13 cellular contexts compared by ENCODE assay signal in the genomic region with DNA sequence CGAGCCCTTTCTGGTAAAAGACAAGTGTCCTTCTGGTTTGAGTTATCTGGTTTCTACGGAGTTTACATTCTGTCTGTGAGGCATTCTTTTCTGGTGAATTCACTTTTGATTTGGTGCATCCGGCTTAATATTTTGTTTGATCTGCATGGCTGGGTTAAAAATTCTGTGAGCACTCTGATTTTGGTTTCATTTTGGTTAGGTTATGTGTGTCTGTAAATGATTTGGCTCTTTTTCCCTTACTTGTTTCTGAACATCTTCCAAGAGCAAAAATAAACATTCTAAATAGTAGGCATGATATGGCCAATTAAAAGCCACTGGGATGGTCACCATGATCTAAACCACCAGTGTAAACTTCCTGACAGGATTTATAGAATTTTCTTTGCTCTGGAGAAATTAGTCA.
DNase-seq lines count a peak whose midpoint lies in the region; ATAC-seq and TF ChIP-seq lines count a peak whose summit lies in the region.
"Had no signal": no experiment of that assay in that cellular context is flagged by ENCODE, and none has a peak within 500 bp of the region (broad histone marks: within the 10 kb centered on the region; RNA-seq: fewer than 3 reads in every experiment).

No MANE protein-coding gene starts in this region.

- TF ChIP-seq CTCF in AG04449 (IDR thresholded peaks at IDR 0.05; ENCODE audit: insufficient read depth, low read length, missing control alignments) = no peak

- DNase-seq in AG04449 (ENCODE audit: low read depth, low spot score) (peak; percentile 59), H4 (ENCODE audit: low spot score) (peak; percentile 86), amniotic stem cell (lab: John Stamatoyannopoulos, UW) (peak; percentile 4), kidney tubule cell (ENCODE audit: low spot score) (peak; percentile 89), Ammon's horn (ENCODE audit: low spot score) (no peak), DMS153 (lab: John Stamatoyannopoulos, UW) (no peak), GOT3 (lab: John Stamatoyannopoulos, UW) (no peak)
- DNase-seq: activated naive CD8-positive, alpha-beta T cell treated with anti-CD3 and anti-CD28 coated beads, Interleukin-2, amount 10 ng/mL, durations not matched to agents 7 days and 5 days; CD8-positive, alpha-beta memory T cell; islet precursor cell; NCI-H1105 treated with DMSO at 0.1 percent for 48 hours; NK-92 treated with Interleukin-12 subunit alpha and Interleukin-12 subunit beta, amount 100 ng/mL, for 24 hours had no signal

- ATAC-seq in HG03432 (IDR thresholded peaks at IDR 0.05; ENCODE audit: unreplicated experiment) = no peak

- CTCF ChIA-PET in AG04449 (lab: Yijun Ruan, JAX) = interaction anchor here (10.1 kb wide), 1 partner anchor 11 kb away, joined by 110 read pairs; no protein-coding TSS in a partner anchor

- POLR2A ChIA-PET in AG04449 (lab: Yijun Ruan, JAX) = interaction anchor here (1.0 kb wide), 1 partner anchor 86 kb away, joined by 3 read pairs; a partner anchor contains a TSS

- peak overlapping the region; percentile 7 for H3K4me3 ChIP-seq in AG04449 (ENCODE audit: low read depth, low read length)

Comparison
In these comparisons a context has a peak if more than half of its experiments do, and no peak if none do; other contexts are left out.
1. DNase-seq: peak in AG04449 (single experiment), H4 (single experiment), amniotic stem cell (single experiment) and kidney tubule cell (single experiment); none in Ammon's horn (single experiment), DMS153 (single experiment) and GOT3 (single experiment).